ENCODE assay signal across 8 cellular contexts in genomic region chr6:7725849-7726415, GRCh38. TPM values are rescaled to one million over a fixed set of nuclear protein-coding genes. Genes with fewer than 3 reads are reported as not detected.
DNase-seq lines count a peak whose midpoint lies in the region; ATAC-seq and TF ChIP-seq lines count a peak whose summit lies in the region.

Gene BMP6, plus strand, starts transcription at chr6:7726099. Its CDS starts 857 bp downstream, at chr6:7726956.

- H3K27ac Mint-ChIP-seq in IgD-negative memory B cell: no peak within 1 kb of the TSS
- no peak within 1 kb of the TSS for H3K27ac Mint-ChIP-seq in activated naive CD4-positive, alpha-beta T cell treated with anti-CD3 and anti-CD28 coated beads, Interleukin-2, amount 50 U/mL, for 72 hours
- H3K27ac Mint-ChIP-seq in type B pancreatic cell: no peak within 1 kb of the TSS

- H3K9me3 Mint-ChIP-seq in IgD-negative memory B cell (no peaks in the 10 kb centered on the region), type B pancreatic cell (no peaks in the 10 kb centered on the region)
- no peaks in the 10 kb centered on the region for H3K9me3 Mint-ChIP-seq in activated naive CD4-positive, alpha-beta T cell treated with anti-CD3 and anti-CD28 coated beads, Interleukin-2, amount 50 U/mL, for 72 hours

- DNase-seq in DMS79 treated with DMSO at 0.1 percent for 48 hours (lab: John Stamatoyannopoulos, UW): peak; percentile 25
- DNase-seq in Peyer's patch: peak; percentile 62 to 89 (median 85)
- DNase-seq in activated naive CD4-positive, alpha-beta T cell treated with anti-CD3 and anti-CD28 coated beads, Interleukin-2, amount 50 U/mL, for 72 hours (ENCODE audit: low spot score in 2 of 2): peak in 1 of 2 donors; percentile 74
- DNase-seq in head of caudate nucleus: peak; percentile 75 to 96 (median 91)
- DNase-seq in nucleus accumbens (lab: John Stamatoyannopoulos, UW): peak in 53 of 56 donors; percentile 16 to 92 (median 74)
- peak; percentile 81 for DNase-seq in type B pancreatic cell (ENCODE audit: extremely low spot score, unreplicated experiment)

- H3K27me3 Mint-ChIP-seq in IgD-negative memory B cell (peaks cover 48% of the 10 kb centered on the region), type B pancreatic cell (peaks cover 79% of the 10 kb centered on the region)

- H3K4me1 ChIP-seq in Peyer's patch: peaks cover 0 to 29% (median 20%) of the 10 kb centered on the region in 4 donors

- TF ChIP-seq CTCF in Peyer's patch (IDR thresholded peaks at IDR 0.05) (no peak), type B pancreatic cell (conservative IDR thresholded peaks at IDR 0.05) (no peak)

- H3K4me1 Mint-ChIP-seq in IgD-negative memory B cell: peaks cover 9 to 14% (median 14%) of the 10 kb centered on the region in 3 donors
- H3K4me1 Mint-ChIP-seq in type B pancreatic cell (ENCODE audit: unreplicated experiment): peaks cover 9% of the 10 kb centered on the region

- H3K27me3 ChIP-seq in Peyer's patch: peaks cover 0 to 21% of the 10 kb centered on the region in 2 donors

- TF ChIP-seq POLR2A in Peyer's patch (IDR thresholded peaks at IDR 0.05): no peak

- no peaks in the 10 kb centered on the region for H3K36me3 ChIP-seq in Peyer's patch

- H3K36me3 Mint-ChIP-seq in IgD-negative memory B cell: no peaks in the 10 kb centered on the region
- H3K36me3 Mint-ChIP-seq in activated naive CD4-positive, alpha-beta T cell treated with anti-CD3 and anti-CD28 coated beads, Interleukin-2, amount 50 U/mL, for 72 hours: peaks cover 0 to 5% of the 10 kb centered on the region in 2 donors
- no peaks in the 10 kb centered on the region for H3K36me3 Mint-ChIP-seq in type B pancreatic cell

- ATAC-seq in GM21723 (IDR thresholded peaks at IDR 0.05; ENCODE audit: unreplicated experiment): peak; percentile 64
- peak; percentile 82 to 88 for ATAC-seq in activated naive CD4-positive, alpha-beta T cell treated with anti-CD3 and anti-CD28 coated beads, Interleukin-2, amount 50 U/mL, for 72 hours

- intact Hi-C loops in head of caudate nucleus (cut with DNase I): loop anchor here (5.0 kb wide), 1 partner anchor 186 kb away; the partner anchor contains the start of gene TXNDC5

- peak within 1 kb of the TSS; percentile 82 to 95 (median 89) for H3K4me3 Mint-ChIP-seq in IgD-negative memory B cell
- H3K4me3 Mint-ChIP-seq in type B pancreatic cell: peak within 1 kb of the TSS; percentile 89

- peak within 1 kb of the TSS; percentile 33 to 70 (median 56) for H3K4me3 ChIP-seq in Peyer's patch

- no peaks in the 10 kb centered on the region for H3K9me3 ChIP-seq in Peyer's patch

- H3K27ac ChIP-seq in Peyer's patch: no peak within 1 kb of the TSS

RNA-seq across cellular contexts. Expression of gene BMP6, which starts in this region (rescaled TPM):
- polyA plus RNA-seq in IgD-negative memory B cell: 0.89 TPM
- total RNA-seq in Peyer's patch (1 to 10 TPM in 3 of 4 donors, under 1 TPM in 1; 0.88 to 3.6 (median 2.2) TPM), type B pancreatic cell (ENCODE audit: low replicate concordance) (1.5 and 1.8 TPM in 2 replicates)
- not detected for total RNA-seq in activated naive CD4-positive, alpha-beta T cell treated with anti-CD3 and anti-CD28 coated beads, Interleukin-2, amount 50 U/mL, for 72 hours

Comparison
In these comparisons a context has a peak if more than half of its experiments do, and no peak if none do; other contexts are left out.
1. Peak in ATAC-seq in activated naive CD4-positive, alpha-beta T cell treated with anti-CD3 and anti-CD28 coated beads, Interleukin-2, amount 50 U/mL, for 72 hours; RNA of the gene not detected or under 1 TPM.